Comparison of ENCODE assay signal across 22 cellular contexts in genomic region chr13:93422980-93423554, GRCh38.
"Had no signal": no experiment of that assay in that cellular context is flagged by ENCODE, and none has a peak within 500 bp of the region (broad histone marks: within the 10 kb centered on the region; RNA-seq: fewer than 3 reads in every experiment).

No MANE protein-coding gene starts in this region.

- H3K4me1 Mint-ChIP-seq: memory B cell; stimulated activated effector memory CD8-positive, alpha-beta T cell treated with anti-CD3 and anti-CD28 coated beads, Interleukin-12 subunit alpha, Interleukin-12 subunit beta, amount 100 ng/mL, for 72 hours had no signal

- H3K27me3 ChIP-seq: foreskin keratinocyte, hepatocyte, neural progenitor cell, right atrium auricular region, tibial artery had no signal

- FAIRE-seq: endometrium, kidney had no signal

- H3K27ac ChIP-seq: foreskin keratinocyte, hepatocyte, left ventricle myocardium inferior, lower lobe of right lung, neural progenitor cell, ovary, right atrium auricular region, tibial artery had no signal

- DNase-seq: effector memory CD4-positive, alpha-beta T cell; foreskin keratinocyte; head of caudate nucleus; kidney; left cardiac atrium; left ventricle myocardium inferior; lower lobe of right lung; midbrain; nucleus accumbens; ovary; stimulated activated CD4-positive, alpha-beta T cell treated with anti-CD3 and anti-CD28 coated beads, Interleukin-4, amount 100 ng/mL, for 1 hour; stimulated activated CD8-positive, alpha-beta memory T cell treated with anti-CD3 and anti-CD28 coated beads, Interleukin-4, amount 100 ng/mL, for 48 hours; tibial artery had no signal

- H3K9me3 Mint-ChIP-seq: stimulated activated effector memory CD8-positive, alpha-beta T cell treated with anti-CD3 and anti-CD28 coated beads, Interleukin-12 subunit alpha, Interleukin-12 subunit beta, amount 100 ng/mL, for 72 hours; stimulated activated naive CD8-positive, alpha-beta T cell treated with anti-CD3 and anti-CD28 coated beads, Interleukin-15, Interleukin-2, amounts not matched to agents 100 ng/mL and 50 ng/mL, for 24 hours had no signal

- H3K27ac Mint-ChIP-seq: memory B cell; natural killer cell treated with Interleukin-12 subunit alpha and Interleukin-12 subunit beta and Interleukin-15 and Interleukin-18, amount 100 ng/mL, for 72 hours; neural progenitor cell; stimulated activated effector memory CD8-positive, alpha-beta T cell treated with anti-CD3 and anti-CD28 coated beads, Interleukin-12 subunit alpha, Interleukin-12 subunit beta, amount 100 ng/mL, for 72 hours; stimulated activated naive CD8-positive, alpha-beta T cell treated with anti-CD3 and anti-CD28 coated beads, Interleukin-15, Interleukin-2, amounts not matched to agents 100 ng/mL and 50 ng/mL, for 24 hours had no signal

- H3K36me3 Mint-ChIP-seq: memory B cell; natural killer cell treated with Interleukin-12 subunit alpha and Interleukin-12 subunit beta and Interleukin-15 and Interleukin-18, amount 100 ng/mL, for 72 hours; neural progenitor cell; stimulated activated effector memory CD8-positive, alpha-beta T cell treated with anti-CD3 and anti-CD28 coated beads, Interleukin-12 subunit alpha, Interleukin-12 subunit beta, amount 100 ng/mL, for 72 hours had no signal

- H3K4me3 ChIP-seq: hepatocyte, left ventricle myocardium inferior, lower lobe of right lung, neural progenitor cell, ovary, right atrium auricular region, tibial artery had no signal

- H2AFZ ChIP-seq: hepatocyte, neural progenitor cell had no signal

- H3K36me3 ChIP-seq: left ventricle myocardium inferior, lower lobe of right lung, neural progenitor cell, ovary, right atrium auricular region, tibial artery had no signal

- H3K9ac ChIP-seq: neural progenitor cell had no signal

- H3K9me3 ChIP-seq: lower lobe of right lung, ovary, tibial artery had no signal

- ATAC-seq: esophagus mucosa; foreskin keratinocyte; left cardiac atrium; lower lobe of right lung; natural killer cell treated with Interleukin-12 subunit alpha and Interleukin-12 subunit beta and Interleukin-15 and Interleukin-18, amount 100 ng/mL, for 72 hours; stimulated activated effector memory CD8-positive, alpha-beta T cell treated with anti-CD3 and anti-CD28 coated beads, Interleukin-12 subunit alpha, Interleukin-12 subunit beta, amount 100 ng/mL, for 72 hours had no signal

- H3K4me1 ChIP-seq: foreskin keratinocyte, left ventricle myocardium inferior, right atrium auricular region had no signal

- H3K27me3 Mint-ChIP-seq: memory B cell; natural killer cell treated with Interleukin-12 subunit alpha and Interleukin-12 subunit beta and Interleukin-15 and Interleukin-18, amount 100 ng/mL, for 72 hours; stimulated activated naive CD8-positive, alpha-beta T cell treated with anti-CD3 and anti-CD28 coated beads, Interleukin-15, Interleukin-2, amounts not matched to agents 100 ng/mL and 50 ng/mL, for 24 hours had no signal

- H3K4me3 Mint-ChIP-seq: memory B cell; natural killer cell treated with Interleukin-12 subunit alpha and Interleukin-12 subunit beta and Interleukin-15 and Interleukin-18, amount 100 ng/mL, for 72 hours; neural progenitor cell; stimulated activated effector memory CD8-positive, alpha-beta T cell treated with anti-CD3 and anti-CD28 coated beads, Interleukin-12 subunit alpha, Interleukin-12 subunit beta, amount 100 ng/mL, for 72 hours; stimulated activated naive CD8-positive, alpha-beta T cell treated with anti-CD3 and anti-CD28 coated beads, Interleukin-15, Interleukin-2, amounts not matched to agents 100 ng/mL and 50 ng/mL, for 24 hours had no signal

- H3K4me2 ChIP-seq: hepatocyte, neural progenitor cell had no signal
